In genomic region chr1:85240659-85241058, GRCh38 we compare ENCODE assay signal across 13 cellular contexts. TPM values are rescaled to one million over a fixed set of nuclear protein-coding genes. Genes with fewer than 3 reads are reported as not detected.
A peak's percentile ranks its signal among the peaks of the same experiment; 100 is the strongest.
DNase-seq lines count a peak whose midpoint lies in the region; ATAC-seq and TF ChIP-seq lines count a peak whose summit lies in the region.
"Had no signal": no experiment of that assay in that cellular context is flagged by ENCODE, and none has a peak within 500 bp of the region (broad histone marks: within the 10 kb centered on the region; RNA-seq: fewer than 3 reads in every experiment).

No MANE protein-coding gene starts in this region.

- DNase-seq in GM23248: no peak
- no peak for DNase-seq in SK-N-MC (ENCODE audit: low read depth, low spot score)
- no peak for DNase-seq in sigmoid colon
- DNase-seq in endothelial cell (ENCODE audit: low spot score): no peak
- no peak for DNase-seq in effector CD4-positive, alpha-beta T cell
- no peak for DNase-seq in effector CD8-positive, alpha-beta T cell (lab: John Stamatoyannopoulos, UW)
- no peak for DNase-seq in NCI-H1105 (lab: John Stamatoyannopoulos, UW)
- DNase-seq: cortex of kidney, naive B cell, NCI-H187 had no signal

- H3K27me3 Mint-ChIP-seq in endothelial cell (ENCODE audit: unreplicated experiment): no peaks in the 10 kb centered on the region

- H3K36me3 Mint-ChIP-seq in endothelial cell (ENCODE audit: low read depth, unreplicated experiment): no peaks in the 10 kb centered on the region
- H3K36me3 Mint-ChIP-seq: naive B cell had no signal

- H3F3A ChIP-seq in GM23248 (ENCODE audit: insufficient read depth): peaks cover 32% of the 10 kb centered on the region

- H3K4me3 ChIP-seq in GM23248: no peak overlapping the region
- H3K4me3 ChIP-seq in SK-N-MC: peak overlapping the region; percentile 5; the same call in 1 of the 2 replicates
- H3K4me3 ChIP-seq in gastroesophageal sphincter: no peak overlapping the region
- H3K4me3 ChIP-seq in sigmoid colon: no peak overlapping the region
- H3K4me3 ChIP-seq: adrenal gland had no signal

- H3K27ac Mint-ChIP-seq in endothelial cell (ENCODE audit: unreplicated experiment): no peak overlapping the region
- H3K27ac Mint-ChIP-seq: naive B cell had no signal

- TF ChIP-seq EP300 in gastroesophageal sphincter (IDR thresholded peaks at IDR 0.05) (no peak), sigmoid colon (IDR thresholded peaks at IDR 0.05) (no peak)

- H3K4me3 Mint-ChIP-seq in endothelial cell (ENCODE audit: unreplicated experiment): no peak overlapping the region
- H3K4me3 Mint-ChIP-seq: naive B cell had no signal

- H3K4me1 ChIP-seq in GM23248 (ENCODE audit: insufficient read depth): peaks cover 36% of the 10 kb centered on the region
- H3K4me1 ChIP-seq in gastroesophageal sphincter: peaks cover 15 to 43% (median 23%) of the 10 kb centered on the region in 3 donors
- peaks cover 0 to 47% (median 43%) of the 10 kb centered on the region in 4 donors for H3K4me1 ChIP-seq in sigmoid colon

- no peak for TF ChIP-seq POLR2A in gastroesophageal sphincter (IDR thresholded peaks at IDR 0.05)
- no peak for TF ChIP-seq POLR2A in sigmoid colon (IDR thresholded peaks at IDR 0.05)

- ATAC-seq in gastroesophageal sphincter: no peak

- H3K79me2 ChIP-seq in GM23248 (ENCODE audit: insufficient read depth): no peaks in the 10 kb centered on the region

- in situ Hi-C loops in GM23248 (cut with MboI): no loop called here

- H3K9me2 ChIP-seq in GM23248 (ENCODE audit: insufficient read depth): no peaks in the 10 kb centered on the region

- no peaks in the 10 kb centered on the region for H3K9me3 ChIP-seq in GM23248 (ENCODE audit: low read depth)
- H3K9me3 ChIP-seq in SK-N-MC (ENCODE audit: low read depth, low read length): no peaks in the 10 kb centered on the region
- no peaks in the 10 kb centered on the region for H3K9me3 ChIP-seq in gastroesophageal sphincter
- no peaks in the 10 kb centered on the region for H3K9me3 ChIP-seq in sigmoid colon
- H3K9me3 ChIP-seq: adrenal gland, Caco-2 had no signal

- TF ChIP-seq CTCF in gastroesophageal sphincter (IDR thresholded peaks at IDR 0.05) (no peak), sigmoid colon (IDR thresholded peaks at IDR 0.05) (no peak), endothelial cell (IDR thresholded peaks at IDR 0.05; ENCODE audit: unreplicated experiment) (no peak)

- 14 to 16% methylated on average over 1 of the region's 1 CpG for WGBS in GM23248 (ENCODE audit: low coverage in 1 of 2, low lambda C conversion rate in 2 of 2, missing lambda C conversion rate in 2 of 2), 2 experiments
- 0% methylated on average over 1 of the region's 1 CpG for WGBS in gastroesophageal sphincter (ENCODE audit: low coverage in 1 of 2), 2 donors
- 4 to 5% methylated on average over 1 of the region's 1 CpG for WGBS in sigmoid colon, 2 donors

- H4K20me1 ChIP-seq in GM23248 (ENCODE audit: insufficient read depth): no peaks in the 10 kb centered on the region

- intact Hi-C loops in sigmoid colon (cut with DNase I): loop anchor here (5.0 kb wide), 2 partner anchors 38 to 178 kb away; partner anchors contain the start of gene SYDE2

- H3K36me3 ChIP-seq in GM23248 (ENCODE audit: low read depth) (no peaks in the 10 kb centered on the region), SK-N-MC (ENCODE audit: insufficient read depth, low read length) (no peaks in the 10 kb centered on the region), gastroesophageal sphincter (no peaks in the 10 kb centered on the region), sigmoid colon (no peaks in the 10 kb centered on the region)
- H3K36me3 ChIP-seq: adrenal gland had no signal

- H2AFZ ChIP-seq in GM23248: peak overlapping the region; percentile 85

- no peak overlapping the region for H3K4me2 ChIP-seq in GM23248 (ENCODE audit: unreplicated experiment)

- H3K27me3 ChIP-seq in GM23248 (replicated peaks; ENCODE audit: insufficient read depth) (no peaks in the 10 kb centered on the region; the same call in 1 of the 2 replicates), gastroesophageal sphincter (no peaks in the 10 kb centered on the region), sigmoid colon (no peaks in the 10 kb centered on the region)
- H3K27me3 ChIP-seq: adrenal gland had no signal

- no peaks in the 10 kb centered on the region for H3K9me3 Mint-ChIP-seq in endothelial cell (ENCODE audit: unreplicated experiment)
- H3K9me3 Mint-ChIP-seq: naive B cell had no signal

- H3K4me1 Mint-ChIP-seq in endothelial cell (ENCODE audit: unreplicated experiment): peaks cover 12% of the 10 kb centered on the region
- H3K4me1 Mint-ChIP-seq: naive B cell had no signal

- H3K27ac ChIP-seq in GM23248: no peak overlapping the region; the same call in 1 of the 2 replicates
- H3K27ac ChIP-seq in SK-N-MC: peak overlapping the region; percentile 88
- peak overlapping the region; percentile 32 to 71 (median 50) for H3K27ac ChIP-seq in gastroesophageal sphincter
- H3K27ac ChIP-seq in sigmoid colon: peak overlapping the region; percentile 41 to 72 (median 62)
- H3K27ac ChIP-seq: adrenal gland had no signal

- H3K9ac ChIP-seq in GM23248 (peak overlapping the region; percentile 20; the same call in 1 of the 2 replicates), SK-N-MC (ENCODE audit: insufficient read length) (peak overlapping the region; percentile 14)

RNA-seq across cellular contexts. Expression of gene C1orf52, which starts 18.8 kb away (rescaled TPM):
- 26.7 and 30.9 TPM in 2 replicates for total RNA-seq in GM23248 (2014; rRNA removed; shearing (Covaris generic))
- polyA plus RNA-seq in GM23248 (2016; fragmentation: Nextera tagmentation; extraction: Ambion mirVana) (72.4 and 76.4 TPM in 2 replicates), sigmoid colon (10 to 100 TPM; 13.2 to 24.0 (median 13.4) TPM)
- total RNA-seq in gastroesophageal sphincter (10 to 100 TPM; 12.7 to 27.2 (median 21.0) TPM), sigmoid colon (10 to 100 TPM in 3 of 4 donors, 1 to 10 TPM in 1; 8.9 to 31.1 (median 19.4) TPM), endothelial cell (ENCODE audit: unreplicated experiment) (37.7 TPM)

RNA-seq across cellular contexts. Expression of gene BCL10, which starts 35.8 kb away (rescaled TPM):
- total RNA-seq in GM23248 (2014; rRNA removed; shearing (Covaris generic)): 45.5 and 51.4 TPM in 2 replicates
- 70.7 and 74.2 TPM in 2 replicates for polyA plus RNA-seq in GM23248 (2016; fragmentation: Nextera tagmentation; extraction: Ambion mirVana)
- total RNA-seq in gastroesophageal sphincter: 10 to 100 TPM in 2 of 4 donors, 1 to 10 TPM in 2; 9.4 to 21.3 (median 10.6) TPM
- 10 to 100 TPM in 2 of 4 donors, 1 to 10 TPM in 2; 6.7 to 14.2 (median 9.7) TPM for total RNA-seq in sigmoid colon
- polyA plus RNA-seq in sigmoid colon: 10 to 100 TPM; 33.6 to 49.7 (median 40.8) TPM
- 33.6 TPM for total RNA-seq in endothelial cell (ENCODE audit: unreplicated experiment)

RNA-seq across cellular contexts. Expression of gene SYDE2, which starts 39.8 kb away (rescaled TPM):
- 4.8 and 6.7 TPM in 2 replicates for total RNA-seq in GM23248 (2014; rRNA removed; shearing (Covaris generic))
- 1.4 TPM in 2 replicates for polyA plus RNA-seq in GM23248 (2016; fragmentation: Nextera tagmentation; extraction: Ambion mirVana)
- total RNA-seq in gastroesophageal sphincter: 100 to 1,000 TPM in 2 of 4 donors, 10 to 100 TPM in 2; 30.4 to 115 (median 85.2) TPM
- total RNA-seq in sigmoid colon: 10 to 100 TPM; 39.3 to 87.3 (median 54.6) TPM
- 1 to 10 TPM in 2 of 3 donors, under 1 TPM in 1; 0.46 to 2.4 (median 1.2) TPM for polyA plus RNA-seq in sigmoid colon
- 4.2 TPM for total RNA-seq in endothelial cell (ENCODE audit: unreplicated experiment)
